11 cellular contexts compared by ENCODE assay signal in the genomic region with DNA sequence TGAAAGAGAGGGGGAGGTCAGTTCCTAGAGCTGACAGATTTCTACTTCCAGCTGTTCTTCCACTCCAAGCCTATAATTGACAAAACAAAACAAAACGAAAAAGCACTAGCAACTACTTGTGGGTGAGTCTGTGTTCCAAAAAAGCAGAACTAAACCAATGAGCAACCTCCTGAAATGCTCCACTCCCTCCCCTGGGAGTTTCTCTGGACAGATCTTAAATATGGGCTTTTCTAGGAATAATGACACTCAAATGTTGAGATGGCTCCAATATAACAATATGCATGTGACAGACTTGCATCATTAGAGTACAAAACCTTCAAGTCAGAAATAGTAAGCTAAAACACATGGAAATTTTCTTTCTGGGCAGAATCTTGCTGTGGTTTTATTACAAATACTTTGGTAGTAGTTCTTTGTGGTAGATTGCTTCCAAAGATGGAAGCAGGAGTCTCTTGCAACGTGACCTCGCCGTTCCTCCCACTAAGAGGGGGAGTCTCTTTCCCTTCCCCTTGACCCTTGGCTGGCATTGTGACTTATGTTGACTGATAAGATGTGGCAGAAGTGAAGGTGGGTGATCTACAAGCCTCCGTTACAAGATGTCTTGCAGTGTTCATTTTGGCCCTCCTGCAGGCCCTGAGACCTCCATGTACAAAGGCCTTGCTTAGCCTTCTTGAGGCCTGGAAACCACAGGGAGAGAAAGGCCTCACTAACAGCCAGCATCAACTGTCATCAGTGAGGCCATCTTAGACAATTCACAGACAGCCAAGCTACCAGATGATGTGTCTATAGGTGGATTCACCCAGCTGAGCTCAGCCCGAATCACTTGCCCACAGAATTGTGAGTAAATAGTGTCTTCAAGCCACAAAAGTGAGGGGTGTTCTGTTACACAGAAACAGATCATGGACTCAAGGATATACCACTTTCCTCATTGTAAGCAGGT.
DNase-seq lines count a peak whose midpoint lies in the region; ATAC-seq, FAIRE-seq and TF ChIP-seq lines count a peak whose summit lies in the region.
"Had no signal": no experiment of that assay in that cellular context is flagged by ENCODE, and none has a peak within 500 bp of the region (broad histone marks: within the 10 kb centered on the region; RNA-seq: fewer than 3 reads in every experiment).

No MANE protein-coding gene starts in this region.

- H4K91ac ChIP-seq in neuronal stem cell (ENCODE audit: low read depth, low read length, poor library complexity), result no peak overlapping the region

- H2BK5ac ChIP-seq in neuronal stem cell (ENCODE audit: low read length), result no peak overlapping the region

- TF ChIP-seq CTCF in CD14-positive monocyte (IDR thresholded peaks at IDR 0.05), result no peak
- TF ChIP-seq CTCF in NB4 (IDR thresholded peaks at IDR 0.05; ENCODE audit: low read depth, low read length), result no peak
- no peak for TF ChIP-seq CTCF in bronchial epithelial cell (IDR thresholded peaks at IDR 0.05; ENCODE audit: insufficient read depth, low read length, severe bottlenecking)

- no peak overlapping the region for H3K23ac ChIP-seq in neuronal stem cell (ENCODE audit: low read depth, low read length, poor library complexity)

- H2BK12ac ChIP-seq in neuronal stem cell (ENCODE audit: low read length), result no peak overlapping the region

- no peak overlapping the region for H2BK120ac ChIP-seq in neuronal stem cell (ENCODE audit: low read depth, low read length)

- TF ChIP-seq POLR2A in NB4 (IDR thresholded peaks at IDR 0.05; ENCODE audit: extremely low read depth, insufficient read length), result no peak

- H3K4me1 ChIP-seq in neuronal stem cell (ENCODE audit: control insufficient read depth in 2 of 2, insufficient read depth in 1 of 2, low read depth in 1 of 2, low read length in 2 of 2), result peaks cover 1 to 8% of the 10 kb centered on the region in 2 donors
- H3K4me1 ChIP-seq in naive thymus-derived CD4-positive, alpha-beta T cell (ENCODE audit: control insufficient read depth in 2 of 2, insufficient read depth in 2 of 2, low read length in 2 of 2), result no peaks in the 10 kb centered on the region

- FAIRE-seq in bronchial epithelial cell (lab: Jason Lieb, UNC), result no peak
- FAIRE-seq: endothelial cell of umbilical vein had no signal

- DNase-seq in CD14-positive monocyte (ENCODE audit: low spot score) (no peak), NB4 (ENCODE audit: low read depth) (peak; percentile 89), bronchial epithelial cell (ENCODE audit: low read depth) (peak; percentile 52), neuronal stem cell (ENCODE audit: low spot score) (no peak), NCI-H524 treated with DMSO at 0.1 percent for 48 hours (lab: John Stamatoyannopoulos, UW) (no peak), SHP77 treated with DMSO at 0.1 percent for 48 hours (lab: John Stamatoyannopoulos, UW) (no peak), NCI-H345 (lab: John Stamatoyannopoulos, UW) (no peak)
- no peak for DNase-seq in naive thymus-derived CD4-positive, alpha-beta T cell
- DNase-seq: naive thymus-derived CD8-positive, alpha-beta T cell; NK-92 treated with Interleukin-12 subunit alpha and Interleukin-12 subunit beta, amount 100 ng/mL, for 24 hours had no signal

- H3K36me3 ChIP-seq in bronchial epithelial cell (ENCODE audit: control insufficient read depth, insufficient read depth, low read length) (no peaks in the 10 kb centered on the region), neuronal stem cell (replicated peaks in 1 of 2; ENCODE audit: control insufficient read depth in 2 of 2, insufficient read depth in 2 of 2, low read length in 2 of 2) (no peaks in the 10 kb centered on the region)
- H3K36me3 ChIP-seq in naive thymus-derived CD4-positive, alpha-beta T cell (ENCODE audit: control insufficient read depth in 2 of 3, insufficient read depth in 3 of 3, low read length in 3 of 3), result no peaks in the 10 kb centered on the region

- H3K4ac ChIP-seq in neuronal stem cell (ENCODE audit: low read length), result no peak overlapping the region

- H3K27ac Mint-ChIP-seq in CD14-positive monocyte, result peak overlapping the region in 6 of 7 donors; percentile 3 to 77 (median 41)
- no peak overlapping the region for H3K27ac Mint-ChIP-seq in naive thymus-derived CD4-positive, alpha-beta T cell

- H3K4me3 ChIP-seq in NB4 (ENCODE audit: low read depth, low read length), result no peak overlapping the region
- H3K4me3 ChIP-seq in bronchial epithelial cell (ENCODE audit: low read depth, low read length), result no peak overlapping the region
- H3K4me3 ChIP-seq in neuronal stem cell (ENCODE audit: low read length in 2 of 2), result no peak overlapping the region
- no peak overlapping the region for H3K4me3 ChIP-seq in naive thymus-derived CD4-positive, alpha-beta T cell (ENCODE audit: low read length)

- peak overlapping the region; percentile 39 for H3K18ac ChIP-seq in neuronal stem cell (ENCODE audit: low read length)

- H2AK5ac ChIP-seq in neuronal stem cell (ENCODE audit: low read depth, low read length), result no peak overlapping the region

- peak overlapping the region in 1 of 2 donors; percentile 26 for H3K4me3 Mint-ChIP-seq in CD14-positive monocyte
- H3K4me3 Mint-ChIP-seq in naive thymus-derived CD4-positive, alpha-beta T cell, result no peak overlapping the region
- H3K4me3 Mint-ChIP-seq: naive thymus-derived CD8-positive, alpha-beta T cell had no signal

- H3K27ac ChIP-seq in neuronal stem cell (replicated peaks; ENCODE audit: low read length), result no peak overlapping the region
- H3K27ac ChIP-seq in naive thymus-derived CD4-positive, alpha-beta T cell (ENCODE audit: low read depth, low read length), result no peak overlapping the region

- CTCF ChIA-PET in naive thymus-derived CD4-positive, alpha-beta T cell (lab: Charles Lee), result no interaction called here

- no peaks in the 10 kb centered on the region for H3K36me3 Mint-ChIP-seq in CD14-positive monocyte
- no peaks in the 10 kb centered on the region for H3K36me3 Mint-ChIP-seq in naive thymus-derived CD4-positive, alpha-beta T cell
- H3K36me3 Mint-ChIP-seq: naive thymus-derived CD8-positive, alpha-beta T cell had no signal

- no peaks in the 10 kb centered on the region for H3K9me3 ChIP-seq in neuronal stem cell (replicated peaks in 1 of 2; ENCODE audit: control insufficient read depth in 2 of 2, insufficient read depth in 1 of 2, low read depth in 1 of 2, low read length in 2 of 2)
- no peaks in the 10 kb centered on the region for H3K9me3 ChIP-seq in naive thymus-derived CD4-positive, alpha-beta T cell (ENCODE audit: control insufficient read depth in 2 of 3, low read length in 3 of 3)

- no CpG with 5 or more reads among the region's 6 CpGs for WGBS in neuronal stem cell (ENCODE audit: extremely low coverage in 2 of 2, insufficient read length in 2 of 2, insufficient replicate concordance in 1 of 2), 2 donors

- peaks cover 27% of the 10 kb centered on the region for H3K4me1 Mint-ChIP-seq in CD14-positive monocyte
- peaks cover 0 to 6% (median 0%) of the 10 kb centered on the region in 7 donors for H3K4me1 Mint-ChIP-seq in naive thymus-derived CD4-positive, alpha-beta T cell

- no peak overlapping the region for H4K8ac ChIP-seq in neuronal stem cell (ENCODE audit: low read depth, low read length)

- no peak overlapping the region for H3K4me2 ChIP-seq in neuronal stem cell (ENCODE audit: insufficient read depth, low read length, poor library complexity, severe bottlenecking)

- H3K9me3 Mint-ChIP-seq in CD14-positive monocyte, result peaks cover 0 to 2% (median 0%) of the 10 kb centered on the region in 7 donors
- H3K9me3 Mint-ChIP-seq in naive thymus-derived CD4-positive, alpha-beta T cell, result peaks cover 0 to 3% (median 0%) of the 10 kb centered on the region in 11 donors
- H3K9me3 Mint-ChIP-seq: naive thymus-derived CD8-positive, alpha-beta T cell had no signal

- peak overlapping the region; percentile 54 for H2AFZ ChIP-seq in neuronal stem cell (ENCODE audit: low read length)

- no peak overlapping the region for H2BK15ac ChIP-seq in neuronal stem cell (ENCODE audit: low read length)

- no peak overlapping the region for H3K14ac ChIP-seq in neuronal stem cell (ENCODE audit: low read length)

- H3K9ac ChIP-seq in neuronal stem cell (ENCODE audit: low read depth, low read length, poor library complexity), result no peak overlapping the region

- H3K79me1 ChIP-seq in neuronal stem cell (ENCODE audit: low read depth, low read length), result no peaks in the 10 kb centered on the region

- POLR2A ChIA-PET in naive thymus-derived CD4-positive, alpha-beta T cell (lab: Charles Lee), result no interaction called here

- intact Hi-C loops in CD14-positive monocyte (cut with micrococcal nuclease), result no loop called here
- intact Hi-C loops in naive thymus-derived CD4-positive, alpha-beta T cell (cut with micrococcal nuclease), result no loop called here

- H3K27me3 ChIP-seq in bronchial epithelial cell (ENCODE audit: control insufficient read depth, insufficient read depth, low read length), result no peaks in the 10 kb centered on the region
- no peaks in the 10 kb centered on the region for H3K27me3 ChIP-seq in neuronal stem cell (ENCODE audit: control insufficient read depth in 3 of 3, insufficient read depth in 3 of 3, low read depth in 1 of 3, low read length in 3 of 3)
- H3K27me3 ChIP-seq in naive thymus-derived CD4-positive, alpha-beta T cell (ENCODE audit: control insufficient read depth in 2 of 2, insufficient read depth in 2 of 2, low read length in 2 of 2), result no peaks in the 10 kb centered on the region

- ATAC-seq in naive thymus-derived CD4-positive, alpha-beta T cell, result no peak
- ATAC-seq: naive thymus-derived CD8-positive, alpha-beta T cell had no signal

- peaks cover 0 to 4% (median 2%) of the 10 kb centered on the region in 3 donors for H3K27me3 Mint-ChIP-seq in CD14-positive monocyte (ENCODE audit: low read depth in 3 of 3)
- no peaks in the 10 kb centered on the region for H3K27me3 Mint-ChIP-seq in naive thymus-derived CD4-positive, alpha-beta T cell

Comparison
In these comparisons a context has a peak if more than half of its experiments do, and no peak if none do; other contexts are left out.
1. DNase-seq: peak in NB4 (single experiment) and bronchial epithelial cell (single experiment); none in CD14-positive monocyte (single experiment), neuronal stem cell (single experiment), NCI-H524 treated with DMSO at 0.1 percent for 48 hours (single experiment), SHP77 treated with DMSO at 0.1 percent for 48 hours (single experiment), naive thymus-derived CD4-positive, alpha-beta T cell (0 of 9) and NCI-H345 (single experiment).
2. H3K27ac Mint-ChIP-seq: peak in CD14-positive monocyte (6 of 7); none in naive thymus-derived CD4-positive, alpha-beta T cell (0 of 9).